Comparison of ENCODE assay signal across 11 cellular contexts in genomic region chr15:101137312-101137940, GRCh38.
DNase-seq lines count a peak whose midpoint lies in the region; ATAC-seq, FAIRE-seq and TF ChIP-seq lines count a peak whose summit lies in the region.
"Had no signal": no experiment of that assay in that cellular context is flagged by ENCODE, and none has a peak within 500 bp of the region (broad histone marks: within the 10 kb centered on the region; RNA-seq: fewer than 3 reads in every experiment).

No MANE protein-coding gene starts in this region.

- H3K4me2 ChIP-seq in BLaER1 = peak overlapping the region; percentile 86

- WGBS in gastroesophageal sphincter (ENCODE audit: low coverage in 1 of 2), 2 donors = 80 to 100% methylated on average over 3 to 4 of the region's 16 CpGs

- ATAC-seq in gastroesophageal sphincter = no peak

- no peak overlapping the region for H3K4me3 ChIP-seq in BLaER1
- no peak overlapping the region for H3K4me3 ChIP-seq in left ventricle myocardium inferior
- H3K4me3 ChIP-seq in gastroesophageal sphincter = no peak overlapping the region

- POLR2A ChIA-PET in HEK293T (lab: Yijun Ruan, JAX) = no interaction called here

- CTCF ChIA-PET in HEK293T (lab: Yijun Ruan, JAX) = no interaction called here

- intact Hi-C loops in left ventricle myocardium inferior (cut with micrococcal nuclease) = no loop called here

- DNase-seq in HEK293T (ENCODE audit: extremely low spot score) = no peak
- DNase-seq in T-helper 2 cell treated with Interferon-gamma antibody and Interleukin-4, amounts not matched to agents 5 μg/mL and 100 μg/mL, for 36 hours (ENCODE audit: low spot score) = no peak
- no peak for DNase-seq in left ventricle myocardium inferior
- no peak for DNase-seq in ecto neural progenitor cell (ENCODE audit: low spot score)
- no peak for DNase-seq in H54 (ENCODE audit: insufficient read length, low spot score)
- no peak for DNase-seq in NCI-H2029 (lab: John Stamatoyannopoulos, UW)
- DNase-seq: COR-L47; stimulated activated CD4-positive, alpha-beta T cell treated with anti-CD3 and anti-CD28 coated beads, Interleukin-2, amount 100 ng/mL, for 48 hours had no signal

- H3K27ac ChIP-seq in BLaER1 (no peak overlapping the region), left ventricle myocardium inferior (replicated peaks) (peak overlapping the region; percentile 16), gastroesophageal sphincter (no peak overlapping the region)

- peaks cover 12% of the 10 kb centered on the region for H3K9me3 ChIP-seq in BLaER1
- peaks cover 7% of the 10 kb centered on the region for H3K9me3 ChIP-seq in left ventricle myocardium inferior (replicated peaks)
- no peaks in the 10 kb centered on the region for H3K9me3 ChIP-seq in gastroesophageal sphincter

- peaks cover 80% of the 10 kb centered on the region for H3K4me1 ChIP-seq in BLaER1
- peaks cover 12% of the 10 kb centered on the region for H3K4me1 ChIP-seq in left ventricle myocardium inferior
- H3K4me1 ChIP-seq in gastroesophageal sphincter = no peaks in the 10 kb centered on the region

- H3K27me3 ChIP-seq in BLaER1 = no peaks in the 10 kb centered on the region
- H3K27me3 ChIP-seq in left ventricle myocardium inferior (ENCODE audit: low read depth) = no peaks in the 10 kb centered on the region
- no peaks in the 10 kb centered on the region for H3K27me3 ChIP-seq in gastroesophageal sphincter

- no peak overlapping the region for H3K9ac ChIP-seq in BLaER1

- H3K36me3 Mint-ChIP-seq in T-helper 2 cell treated with Interferon-gamma antibody and Interleukin-4, amounts not matched to agents 5 μg/mL and 100 μg/mL, for 36 hours (ENCODE audit: low read depth) = no peaks in the 10 kb centered on the region

- no peaks in the 10 kb centered on the region for H3K27me3 Mint-ChIP-seq in T-helper 2 cell treated with Interferon-gamma antibody and Interleukin-4, amounts not matched to agents 5 μg/mL and 100 μg/mL, for 36 hours (ENCODE audit: low read depth)

- FAIRE-seq in H54 (lab: Jason Lieb, UNC) = no peak
- FAIRE-seq: endometrium had no signal

- no peak for TF ChIP-seq EP300 in gastroesophageal sphincter (IDR thresholded peaks at IDR 0.05)

- H3K9me3 Mint-ChIP-seq in T-helper 2 cell treated with Interferon-gamma antibody and Interleukin-4, amounts not matched to agents 5 μg/mL and 100 μg/mL, for 36 hours = peaks cover 5% of the 10 kb centered on the region

- H3K27ac Mint-ChIP-seq in T-helper 2 cell treated with Interferon-gamma antibody and Interleukin-4, amounts not matched to agents 5 μg/mL and 100 μg/mL, for 36 hours = peak overlapping the region; percentile 73

- TF ChIP-seq CTCF in left ventricle myocardium inferior (IDR thresholded peaks at IDR 0.05; ENCODE audit: borderline replicate concordance) (no peak), gastroesophageal sphincter (IDR thresholded peaks at IDR 0.05) (no peak)

- peaks cover 32% of the 10 kb centered on the region for H3K4me1 Mint-ChIP-seq in T-helper 2 cell treated with Interferon-gamma antibody and Interleukin-4, amounts not matched to agents 5 μg/mL and 100 μg/mL, for 36 hours (ENCODE audit: low read depth)

- peak overlapping the region; percentile 25 for H3K4me3 Mint-ChIP-seq in T-helper 2 cell treated with Interferon-gamma antibody and Interleukin-4, amounts not matched to agents 5 μg/mL and 100 μg/mL, for 36 hours

- no peaks in the 10 kb centered on the region for H3K36me3 ChIP-seq in BLaER1
- no peaks in the 10 kb centered on the region for H3K36me3 ChIP-seq in left ventricle myocardium inferior
- no peaks in the 10 kb centered on the region for H3K36me3 ChIP-seq in gastroesophageal sphincter

- TF ChIP-seq POLR2A in H54 (IDR thresholded peaks at IDR 0.05; ENCODE audit: low read depth, low read length) (no peak), gastroesophageal sphincter (IDR thresholded peaks at IDR 0.05) (no peak)

- H4K20me1 ChIP-seq in BLaER1 = no peaks in the 10 kb centered on the region

TF ChIP-seq in HEK293T, 16 proteins besides CTCF, POLR2A, EP300 and RAD21:
- no peak for TF ChIP-seq L3MBTL2 (conservative IDR thresholded peaks at IDR 0.05)
- 0 out of 2 replicates have a peak, but pooled peaks have one; percentile 18 for TF ChIP-seq ARNT (IDR thresholded peaks at IDR 0.05)
- no peak for TF ChIP-seq FOXM1 (IDR thresholded peaks at IDR 0.05; ENCODE audit: borderline replicate concordance)
- no peak for TF ChIP-seq ELF4 (IDR thresholded peaks at IDR 0.05)
- no peak for TF ChIP-seq NFRKB (IDR thresholded peaks at IDR 0.05)
- TF ChIP-seq BHLHE40 (IDR thresholded peaks at IDR 0.05; ENCODE audit: borderline replicate concordance) = no peak
- no peak for TF ChIP-seq TARDBP (IDR thresholded peaks at IDR 0.05)
TF ChIP-seq in HEK293T: peak in this region for 1.
